26 cellular contexts compared by ENCODE assay signal in genomic region chr10:25552283-25552919, GRCh38.
"Had no signal": no experiment of that assay in that cellular context is flagged by ENCODE, and none has a peak within 500 bp of the region (broad histone marks: within the 10 kb centered on the region; RNA-seq: fewer than 3 reads in every experiment).

No MANE protein-coding gene starts in this region.

- H3K79me2 ChIP-seq: parathyroid adenoma had no signal

- H3K36me3 ChIP-seq: left ventricle myocardium inferior, thoracic aorta, uterus had no signal

- H3K4me3 Mint-ChIP-seq: activated B cell treated with CpG ODN at 0.5 μM for 24 hours; activated CD8-positive, alpha-beta T cell treated with anti-CD3 and anti-CD28 coated beads for 36 hours; activated T-cell treated with anti-CD3 and anti-CD28 coated beads, Interleukin-2, amount 50 U/mL, for 4 hours; activated T-helper 17 cell treated with anti-CD3 and anti-CD28 coated beads, Interleukin-2, amount 50 U/mL, for 72 hours; brain; nephron; stimulated activated naive CD8-positive, alpha-beta T cell treated with anti-CD3 and anti-CD28 coated beads, Interleukin-15, Interleukin-2, amounts not matched to agents 100 ng/mL and 50 ng/mL, for 24 hours had no signal

- ATAC-seq: activated CD8-positive, alpha-beta T cell treated with anti-CD3 and anti-CD28 coated beads for 36 hours; activated T-cell treated with anti-CD3 and anti-CD28 coated beads, Interleukin-2, amount 50 U/mL, for 4 hours; activated T-helper 17 cell treated with anti-CD3 and anti-CD28 coated beads, Interleukin-2, amount 50 U/mL, for 72 hours; esophagus mucosa; psoas muscle; right cardiac atrium had no signal

- H3K4me1 Mint-ChIP-seq: activated T-helper 17 cell treated with anti-CD3 and anti-CD28 coated beads, Interleukin-2, amount 50 U/mL, for 72 hours had no signal

- H3K4me3 ChIP-seq: coronary artery, dorsolateral prefrontal cortex, left ventricle myocardium inferior, lung, psoas muscle, thoracic aorta, uterus had no signal

- H3K27ac Mint-ChIP-seq: activated B cell treated with CpG ODN at 0.5 μM for 24 hours; activated CD8-positive, alpha-beta T cell treated with anti-CD3 and anti-CD28 coated beads for 36 hours; activated T-helper 17 cell treated with anti-CD3 and anti-CD28 coated beads, Interleukin-2, amount 50 U/mL, for 72 hours; brain; nephron; stimulated activated naive CD8-positive, alpha-beta T cell treated with anti-CD3 and anti-CD28 coated beads, Interleukin-15, Interleukin-2, amounts not matched to agents 100 ng/mL and 50 ng/mL, for 24 hours had no signal

- DNase-seq: activated B cell treated with CpG ODN at 0.5 μM for 24 hours; activated CD4-positive, alpha-beta T cell treated with anti-CD3 and anti-CD28 coated beads, Interleukin-2, amount 50 U/mL, for 1 hour; activated CD8-positive, alpha-beta T cell treated with anti-CD3 and anti-CD28 coated beads for 36 hours; activated gamma-delta T cell treated with Interleukin-2 at 50 U/mL for 16 hours; activated naive CD4-positive, alpha-beta T cell treated with anti-CD3 and anti-CD28 coated beads, Interleukin-2, amount 50 U/mL, for 16 hours; activated T-cell treated with anti-CD3 and anti-CD28 coated beads, Interleukin-2, amount 50 U/mL, for 4 hours; dorsolateral prefrontal cortex; foreskin fibroblast; left ventricle myocardium inferior; nucleus accumbens; psoas muscle; right cardiac atrium; stimulated activated CD4-positive, alpha-beta T cell treated with anti-CD3 and anti-CD28 coated beads, Interleukin-12 subunit alpha, Interleukin-12 subunit beta, amount 100 ng/mL, for 4 hours; stimulated activated CD4-positive, alpha-beta T cell treated with anti-CD3 and anti-CD28 coated beads, Interleukin-4, amount 100 ng/mL, for 1 hour; T-helper 2 cell; trophoblast cell; uterus had no signal

- H3K9me3 Mint-ChIP-seq: activated B cell treated with CpG ODN at 0.5 μM for 24 hours; activated CD8-positive, alpha-beta T cell treated with anti-CD3 and anti-CD28 coated beads for 36 hours; activated T-cell treated with anti-CD3 and anti-CD28 coated beads, Interleukin-2, amount 50 U/mL, for 4 hours; brain; nephron had no signal

- H3K36me3 Mint-ChIP-seq: brain had no signal

- H3K9ac ChIP-seq: parathyroid adenoma had no signal

- H3K27ac ChIP-seq: coronary artery, dorsolateral prefrontal cortex, left ventricle myocardium inferior, parathyroid adenoma, psoas muscle, thoracic aorta, uterus had no signal

- H3K9me3 ChIP-seq: left ventricle myocardium inferior, psoas muscle, thoracic aorta, uterus had no signal

- H3K27me3 Mint-ChIP-seq: activated CD8-positive, alpha-beta T cell treated with anti-CD3 and anti-CD28 coated beads for 36 hours; activated T-helper 17 cell treated with anti-CD3 and anti-CD28 coated beads, Interleukin-2, amount 50 U/mL, for 72 hours; brain had no signal

- H3K27me3 ChIP-seq: dorsolateral prefrontal cortex, uterus had no signal

- H2AFZ ChIP-seq: parathyroid adenoma had no signal

- H3K4me1 ChIP-seq: left ventricle myocardium inferior, parathyroid adenoma, psoas muscle, uterus had no signal
